11 cellular contexts compared by ENCODE assay signal in genomic region chr5:168135897-168136296, GRCh38.
A peak's percentile ranks its signal among the peaks of the same experiment; 100 is the strongest.
DNase-seq lines count a peak whose midpoint lies in the region; ATAC-seq and TF ChIP-seq lines count a peak whose summit lies in the region.
"Had no signal": no experiment of that assay in that cellular context is flagged by ENCODE, and none has a peak within 500 bp of the region (broad histone marks: within the 10 kb centered on the region; RNA-seq: fewer than 3 reads in every experiment).

No MANE protein-coding gene starts in this region.

- peak; percentile 95 for ATAC-seq in HG02610 (IDR thresholded peaks at IDR 0.05; ENCODE audit: unreplicated experiment)
- peak; percentile 93 for ATAC-seq in HG03354 (IDR thresholded peaks at IDR 0.05; ENCODE audit: poor library complexity, severe bottlenecking, unreplicated experiment)
- ATAC-seq: natural killer cell had no signal

- DNase-seq in GM10266 (ENCODE audit: extremely low spot score) (peak; percentile 63), GM19240 (ENCODE audit: insufficient read length, low spot score) (peak; percentile 32), RPMI8226 (no peak), NCI-H1092 (lab: John Stamatoyannopoulos, UW) (no peak), hypothalamus (lab: John Stamatoyannopoulos, UW) (no peak)
- DNase-seq in activated CD4-positive, alpha-beta T cell treated with anti-CD3 and anti-CD28 coated beads for 4 hours: no peak
- DNase-seq: natural killer cell, NCI-H1092 treated with DMSO at 0.1 percent for 48 hours, spleen had no signal

- TF ChIP-seq CTCF in GM10266 (IDR thresholded peaks at IDR 0.05; ENCODE audit: control insufficient read depth, insufficient read depth, low read depth, missing control alignments): no peak

Comparison
In these comparisons a context has a peak if more than half of its experiments do, and no peak if none do; other contexts are left out.
1. DNase-seq: peak in GM10266 (single experiment) and GM19240 (single experiment); none in RPMI8226 (single experiment), NCI-H1092 (single experiment), hypothalamus (0 of 51) and activated CD4-positive, alpha-beta T cell treated with anti-CD3 and anti-CD28 coated beads for 4 hours (0 of 2).